1 cellular context compared by ENCODE assay signal in the genomic region with DNA sequence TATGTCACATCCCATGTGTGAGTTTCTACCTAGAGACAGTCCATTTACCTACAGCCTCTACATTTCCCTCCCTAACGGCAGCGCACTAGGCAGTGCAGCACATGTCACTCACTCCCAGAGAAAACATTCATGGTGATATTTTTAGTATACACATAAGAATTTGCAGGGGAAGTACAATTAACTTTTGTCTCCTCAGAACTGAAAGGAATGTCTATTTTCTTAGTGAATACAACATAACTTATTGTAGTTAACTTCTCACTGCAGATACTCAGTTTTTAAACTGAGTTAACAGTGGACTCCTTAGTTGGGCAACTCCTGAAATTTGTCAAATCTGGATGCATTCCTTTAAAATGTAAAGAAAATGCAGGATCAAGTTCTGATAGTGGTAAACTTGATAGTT.
TF ChIP-seq lines count a peak whose summit lies in the region.

No MANE protein-coding gene starts in this region.

TF ChIP-seq in K562, 482 proteins besides CTCF, POLR2A, EP300 and RAD21:
- TF ChIP-seq STAT5A (IDR thresholded peaks at IDR 0.05; ENCODE audit: borderline replicate concordance, low read length) (0 out of 2 replicates have a peak, but pooled peaks have one; percentile 6), ATF4 (CRISPR knock-in tag; IDR thresholded peaks at IDR 0.05) (no peak), HDAC3 (IDR thresholded peaks at IDR 0.05; ENCODE audit: borderline replicate concordance, partially characterized antibody) (no peak)
- TF ChIP-seq, protein P1, sequence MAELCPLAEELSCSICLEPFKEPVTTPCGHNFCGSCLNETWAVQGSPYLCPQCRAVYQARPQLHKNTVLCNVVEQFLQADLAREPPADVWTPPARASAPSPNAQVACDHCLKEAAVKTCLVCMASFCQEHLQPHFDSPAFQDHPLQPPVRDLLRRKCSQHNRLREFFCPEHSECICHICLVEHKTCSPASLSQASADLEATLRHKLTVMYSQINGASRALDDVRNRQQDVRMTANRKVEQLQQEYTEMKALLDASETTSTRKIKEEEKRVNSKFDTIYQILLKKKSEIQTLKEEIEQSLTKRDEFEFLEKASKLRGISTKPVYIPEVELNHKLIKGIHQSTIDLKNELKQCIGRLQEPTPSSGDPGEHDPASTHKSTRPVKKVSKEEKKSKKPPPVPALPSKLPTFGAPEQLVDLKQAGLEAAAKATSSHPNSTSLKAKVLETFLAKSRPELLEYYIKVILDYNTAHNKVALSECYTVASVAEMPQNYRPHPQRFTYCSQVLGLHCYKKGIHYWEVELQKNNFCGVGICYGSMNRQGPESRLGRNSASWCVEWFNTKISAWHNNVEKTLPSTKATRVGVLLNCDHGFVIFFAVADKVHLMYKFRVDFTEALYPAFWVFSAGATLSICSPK (IDR thresholded peaks at IDR 0.05; ENCODE audit: borderline replicate concordance), result no peak
